ENCODE assay signal across 14 cellular contexts in the genomic region with DNA sequence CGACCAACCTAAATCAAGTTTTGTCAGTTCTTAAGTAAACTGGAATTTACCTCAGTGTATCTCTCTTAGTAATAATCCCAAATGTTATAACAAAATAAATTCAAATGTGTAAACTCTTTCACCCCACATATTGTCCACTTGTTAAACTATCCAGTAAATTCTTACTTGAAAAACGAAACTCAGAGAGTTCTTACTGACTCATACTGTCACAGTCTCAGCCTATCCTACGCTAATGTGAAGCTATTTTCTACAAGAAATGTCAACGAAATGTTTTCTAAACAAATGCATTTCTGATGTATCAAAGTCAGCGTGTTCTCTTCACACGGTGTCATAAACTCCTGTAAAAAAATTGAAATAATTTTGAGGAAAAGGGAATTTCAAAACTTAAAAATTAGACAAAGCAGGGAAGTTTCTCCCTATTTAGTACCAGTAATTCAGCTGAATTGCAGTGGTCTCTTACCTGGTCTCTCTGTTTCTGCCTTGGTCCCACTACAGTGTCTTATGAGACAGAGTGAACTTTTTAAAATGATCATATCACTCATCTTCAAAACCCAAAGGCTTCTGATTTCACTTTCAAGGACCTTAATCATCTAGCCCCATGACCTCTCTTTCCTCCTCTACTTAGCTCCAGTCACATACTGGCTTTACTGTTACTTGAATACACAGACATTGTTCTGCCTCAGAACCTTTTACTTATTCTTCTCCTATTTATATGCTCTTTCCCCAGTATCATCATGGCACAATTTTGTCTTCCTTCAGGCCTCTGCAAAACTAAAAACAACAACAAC.
DNase-seq lines count a peak whose midpoint lies in the region; ATAC-seq, FAIRE-seq and TF ChIP-seq lines count a peak whose summit lies in the region.
"Had no signal": no experiment of that assay in that cellular context is flagged by ENCODE, and none has a peak within 500 bp of the region (broad histone marks: within the 10 kb centered on the region; RNA-seq: fewer than 3 reads in every experiment).

No MANE protein-coding gene starts in this region.

- no peaks in the 10 kb centered on the region for H3K27me3 ChIP-seq in astrocyte (ENCODE audit: insufficient read depth, low read length)

- H3K4me3 Mint-ChIP-seq in astrocyte (ENCODE audit: unreplicated experiment), result no peak overlapping the region
- H3K4me3 Mint-ChIP-seq: CD4-positive, CD25-positive, alpha-beta regulatory T cell; GM23338 had no signal

- H3K4me1 Mint-ChIP-seq in astrocyte (ENCODE audit: low read depth, unreplicated experiment), result peaks cover 5% of the 10 kb centered on the region
- H3K4me1 Mint-ChIP-seq: CD4-positive, CD25-positive, alpha-beta regulatory T cell; GM23338 had no signal

- H3K9ac ChIP-seq in astrocyte (ENCODE audit: low read length), result no peak overlapping the region
- H3K9ac ChIP-seq: BLaER1 treated with 17β-estradiol and CSF1 and Interleukin-3, amounts not matched to agents 10 nM and 100 nM had no signal

- no peaks in the 10 kb centered on the region for H3K36me3 ChIP-seq in astrocyte (ENCODE audit: insufficient read depth, low read length)
- H3K36me3 ChIP-seq: BLaER1 treated with 17β-estradiol and CSF1 and Interleukin-3, amounts not matched to agents 10 nM and 100 nM had no signal

- H4K20me1 ChIP-seq in astrocyte (ENCODE audit: insufficient read depth, low read length), result no peaks in the 10 kb centered on the region
- H4K20me1 ChIP-seq: BLaER1 treated with 17β-estradiol and CSF1 and Interleukin-3, amounts not matched to agents 10 nM and 100 nM had no signal

- H3K79me2 ChIP-seq in astrocyte (ENCODE audit: insufficient read depth, low read length), result no peaks in the 10 kb centered on the region

- no peak overlapping the region for H3K27ac ChIP-seq in astrocyte (ENCODE audit: low read depth, low read length)
- H3K27ac ChIP-seq: BLaER1 treated with 17β-estradiol and CSF1 and Interleukin-3, amounts not matched to agents 10 nM and 100 nM; HL-60 had no signal

- H3K4me1 ChIP-seq in astrocyte (ENCODE audit: insufficient read depth, low read length), result no peaks in the 10 kb centered on the region

- no peak overlapping the region for H2AFZ ChIP-seq in astrocyte (ENCODE audit: low read depth, low read length)
- H2AFZ ChIP-seq: GM23338 had no signal

- H3K4me2 ChIP-seq in astrocyte (ENCODE audit: low read length), result no peak overlapping the region
- H3K4me2 ChIP-seq: BLaER1 treated with 17β-estradiol and CSF1 and Interleukin-3, amounts not matched to agents 10 nM and 100 nM; GM23338 had no signal

- no peaks in the 10 kb centered on the region for H3K27me3 Mint-ChIP-seq in astrocyte (ENCODE audit: low read depth, unreplicated experiment)
- H3K27me3 Mint-ChIP-seq: CD4-positive, CD25-positive, alpha-beta regulatory T cell had no signal

- no peaks in the 10 kb centered on the region for H3K9me3 Mint-ChIP-seq in astrocyte (ENCODE audit: unreplicated experiment)
- H3K9me3 Mint-ChIP-seq: GM23338 had no signal

- no peaks in the 10 kb centered on the region for H3K9me3 ChIP-seq in astrocyte (ENCODE audit: insufficient read depth, low read depth, low read length)
- H3K9me3 ChIP-seq: BLaER1 treated with 17β-estradiol and CSF1 and Interleukin-3, amounts not matched to agents 10 nM and 100 nM had no signal

- ATAC-seq in HG02852 (IDR thresholded peaks at IDR 0.05; ENCODE audit: unreplicated experiment), result peak; percentile 59
- ATAC-seq: GM23338 had no signal

- H3K4me3 ChIP-seq in astrocyte (ENCODE audit: insufficient read depth, low read depth, low read length), result no peak overlapping the region
- H3K4me3 ChIP-seq: BLaER1 treated with 17β-estradiol and CSF1 and Interleukin-3, amounts not matched to agents 10 nM and 100 nM; GM23338 had no signal

- H3K36me3 Mint-ChIP-seq in astrocyte (ENCODE audit: low read depth, unreplicated experiment), result no peaks in the 10 kb centered on the region
- H3K36me3 Mint-ChIP-seq: CD4-positive, CD25-positive, alpha-beta regulatory T cell had no signal

- DNase-seq in GM12891 (ENCODE audit: insufficient read length, low spot score) (no peak), astrocyte (ENCODE audit: low read depth) (no peak), UCSD-AML1 (lab: John Stamatoyannopoulos, UW; ENCODE audit: unreplicated experiment) (no peak), GM19240 (ENCODE audit: insufficient read length, low spot score) (no peak), activated gamma-delta T cell (lab: John Stamatoyannopoulos, UW) (no peak)
- DNase-seq: 8988T; CD4-positive, CD25-positive, alpha-beta regulatory T cell; DMS 273 treated with DMSO at 0.1 percent for 48 hours; H7 had no signal

- peak; percentile 38 for FAIRE-seq in GM12891 (lab: Jason Lieb, UNC)
- FAIRE-seq in astrocyte (lab: Jason Lieb, UNC), result peak; percentile 32
- peak; percentile 55 for FAIRE-seq in islet of Langerhans (lab: Jason Lieb, UNC)

- H3K27ac Mint-ChIP-seq in astrocyte (ENCODE audit: unreplicated experiment), result no peak overlapping the region
- H3K27ac Mint-ChIP-seq: CD4-positive, CD25-positive, alpha-beta regulatory T cell; GM23338 had no signal

- TF ChIP-seq CTCF in astrocyte (IDR thresholded peaks at IDR 0.05; ENCODE audit: insufficient read depth, low read depth, low read length), result no peak

- no peak for TF ChIP-seq POLR2A in GM12891 (IDR thresholded peaks at IDR 0.05; ENCODE audit: low read depth, low read length)

TF ChIP-seq in GM12891, 5 proteins besides CTCF, POLR2A, EP300 and RAD21:
- TF ChIP-seq TAF1 (IDR thresholded peaks at IDR 0.05; ENCODE audit: low read depth, low read length) (no peak), PAX5 (IDR thresholded peaks at IDR 0.05; ENCODE audit: insufficient read depth, low read length, severe bottlenecking) (no peak), POLR2AphosphoS5 (IDR thresholded peaks at IDR 0.05; ENCODE audit: low read depth, low read length) (no peak), POU2F2 (IDR thresholded peaks at IDR 0.05; ENCODE audit: low read depth, low read length) (no peak), SPI1 (IDR thresholded peaks at IDR 0.05; ENCODE audit: low read depth, low read length) (no peak)
TF ChIP-seq in GM12891: peak in this region for 0.
